1 cellular context compared by ENCODE assay signal in genomic region chr13:98820744-98821371, GRCh38.
TF ChIP-seq lines count a peak whose summit lies in the region.

No MANE protein-coding gene starts in this region.

TF ChIP-seq in GM23338, 12 proteins besides CTCF, POLR2A, EP300 and RAD21 (continued from another document):
- TF ChIP-seq, protein P1, sequence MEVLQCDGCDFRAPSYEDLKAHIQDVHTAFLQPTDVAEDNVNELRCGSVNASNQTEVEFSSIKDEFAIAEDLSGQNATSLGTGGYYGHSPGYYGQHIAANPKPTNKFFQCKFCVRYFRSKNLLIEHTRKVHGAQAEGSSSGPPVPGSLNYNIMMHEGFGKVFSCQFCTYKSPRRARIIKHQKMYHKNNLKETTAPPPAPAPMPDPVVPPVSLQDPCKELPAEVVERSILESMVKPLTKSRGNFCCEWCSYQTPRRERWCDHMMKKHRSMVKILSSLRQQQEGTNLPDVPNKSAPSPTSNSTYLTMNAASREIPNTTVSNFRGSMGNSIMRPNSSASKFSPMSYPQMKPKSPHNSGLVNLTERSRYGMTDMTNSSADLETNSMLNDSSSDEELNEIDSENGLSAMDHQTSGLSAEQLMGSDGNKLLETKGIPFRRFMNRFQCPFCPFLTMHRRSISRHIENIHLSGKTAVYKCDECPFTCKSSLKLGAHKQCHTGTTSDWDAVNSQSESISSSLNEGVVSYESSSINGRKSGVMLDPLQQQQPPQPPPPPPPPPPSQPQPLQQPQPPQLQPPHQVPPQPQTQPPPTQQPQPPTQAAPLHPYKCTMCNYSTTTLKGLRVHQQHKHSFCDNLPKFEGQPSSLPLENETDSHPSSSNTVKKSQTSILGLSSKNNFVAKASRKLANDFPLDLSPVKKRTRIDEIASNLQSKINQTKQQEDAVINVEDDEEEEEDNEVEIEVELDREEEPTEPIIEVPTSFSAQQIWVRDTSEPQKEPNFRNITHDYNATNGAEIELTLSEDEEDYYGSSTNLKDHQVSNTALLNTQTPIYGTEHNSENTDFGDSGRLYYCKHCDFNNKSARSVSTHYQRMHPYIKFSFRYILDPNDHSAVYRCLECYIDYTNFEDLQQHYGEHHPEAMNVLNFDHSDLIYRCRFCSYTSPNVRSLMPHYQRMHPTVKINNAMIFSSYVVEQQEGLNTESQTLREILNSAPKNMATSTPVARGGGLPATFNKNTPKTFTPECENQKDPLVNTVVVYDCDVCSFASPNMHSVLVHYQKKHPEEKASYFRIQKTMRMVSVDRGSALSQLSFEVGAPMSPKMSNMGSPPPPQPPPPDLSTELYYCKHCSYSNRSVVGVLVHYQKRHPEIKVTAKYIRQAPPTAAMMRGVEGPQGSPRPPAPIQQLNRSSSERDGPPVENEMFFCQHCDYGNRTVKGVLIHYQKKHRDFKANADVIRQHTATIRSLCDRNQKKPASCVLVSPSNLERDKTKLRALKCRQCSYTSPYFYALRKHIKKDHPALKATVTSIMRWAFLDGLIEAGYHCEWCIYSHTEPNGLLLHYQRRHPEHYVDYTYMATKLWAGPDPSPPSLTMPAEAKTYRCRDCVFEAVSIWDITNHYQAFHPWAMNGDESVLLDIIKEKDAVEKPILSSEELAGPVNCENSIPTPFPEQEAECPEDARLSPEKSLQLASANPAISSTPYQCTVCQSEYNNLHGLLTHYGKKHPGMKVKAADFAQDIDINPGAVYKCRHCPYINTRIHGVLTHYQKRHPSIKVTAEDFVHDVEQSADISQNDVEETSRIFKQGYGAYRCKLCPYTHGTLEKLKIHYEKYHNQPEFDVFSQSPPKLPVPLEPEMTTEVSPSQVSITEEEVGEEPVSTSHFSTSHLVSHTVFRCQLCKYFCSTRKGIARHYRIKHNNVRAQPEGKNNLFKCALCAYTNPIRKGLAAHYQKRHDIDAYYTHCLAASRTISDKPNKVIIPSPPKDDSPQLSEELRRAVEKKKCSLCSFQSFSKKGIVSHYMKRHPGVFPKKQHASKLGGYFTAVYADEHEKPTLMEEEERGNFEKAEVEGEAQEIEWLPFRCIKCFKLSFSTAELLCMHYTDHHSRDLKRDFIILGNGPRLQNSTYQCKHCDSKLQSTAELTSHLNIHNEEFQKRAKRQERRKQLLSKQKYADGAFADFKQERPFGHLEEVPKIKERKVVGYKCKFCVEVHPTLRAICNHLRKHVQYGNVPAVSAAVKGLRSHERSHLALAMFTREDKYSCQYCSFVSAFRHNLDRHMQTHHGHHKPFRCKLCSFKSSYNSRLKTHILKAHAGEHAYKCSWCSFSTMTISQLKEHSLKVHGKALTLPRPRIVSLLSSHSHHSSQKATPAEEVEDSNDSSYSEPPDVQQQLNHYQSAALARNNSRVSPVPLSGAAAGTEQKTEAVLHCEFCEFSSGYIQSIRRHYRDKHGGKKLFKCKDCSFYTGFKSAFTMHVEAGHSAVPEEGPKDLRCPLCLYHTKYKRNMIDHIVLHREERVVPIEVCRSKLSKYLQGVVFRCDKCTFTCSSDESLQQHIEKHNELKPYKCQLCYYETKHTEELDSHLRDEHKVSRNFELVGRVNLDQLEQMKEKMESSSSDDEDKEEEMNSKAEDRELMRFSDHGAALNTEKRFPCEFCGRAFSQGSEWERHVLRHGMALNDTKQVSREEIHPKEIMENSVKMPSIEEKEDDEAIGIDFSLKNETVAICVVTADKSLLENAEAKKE (CRISPR knock-in tag; IDR thresholded peaks at IDR 0.05): no peak
